ENCODE assay signal across 14 cellular contexts in genomic region chr20:53901697-53902096, GRCh38.
DNase-seq lines count a peak whose midpoint lies in the region; ATAC-seq and TF ChIP-seq lines count a peak whose summit lies in the region.
"Had no signal": no experiment of that assay in that cellular context is flagged by ENCODE, and none has a peak within 500 bp of the region (broad histone marks: within the 10 kb centered on the region; RNA-seq: fewer than 3 reads in every experiment).

No MANE protein-coding gene starts in this region.

- BruUV-seq in mammary epithelial cell (replicated peaks; lab: Mats Ljungman, UMichigan), result no TSS peak

- H3K27me3 Mint-ChIP-seq in nephron (ENCODE audit: low read depth), result no peaks in the 10 kb centered on the region

- H2AFZ ChIP-seq in mammary epithelial cell (ENCODE audit: low read depth, low read length), result peak overlapping the region; percentile 39

- H3K36me3 ChIP-seq in heart right ventricle (no peaks in the 10 kb centered on the region), right atrium auricular region (no peaks in the 10 kb centered on the region), mammary epithelial cell (ENCODE audit: insufficient read depth, low read length) (no peaks in the 10 kb centered on the region), uterus (no peaks in the 10 kb centered on the region)

- no peak for TF ChIP-seq POLR2A in uterus (IDR thresholded peaks at IDR 0.05)

- H3K9me3 ChIP-seq in heart right ventricle (no peaks in the 10 kb centered on the region), right atrium auricular region (no peaks in the 10 kb centered on the region), mammary epithelial cell (replicated peaks; ENCODE audit: insufficient read depth, low read length) (no peaks in the 10 kb centered on the region), uterus (no peaks in the 10 kb centered on the region)

- 58 to 64% methylated on average over 3 of the region's 3 CpGs for WGBS in heart right ventricle, 2 donors
- WGBS in mammary epithelial cell (ENCODE audit: low coverage, missing lambda C conversion rate), result 72% methylated on average over 3 of the region's 3 CpGs

- DNase-seq in heart right ventricle (no peak), right atrium auricular region (ENCODE audit: low spot score) (no peak), mammary epithelial cell (no peak), uterus (peak in 1 of 2 donors; percentile 34), cortex of kidney (lab: John Stamatoyannopoulos, UW) (no peak), nucleus accumbens (lab: John Stamatoyannopoulos, UW) (no peak), NAMALWA (ENCODE audit: low spot score) (no peak)
- DNase-seq: activated CD8-positive, alpha-beta T cell treated with anti-CD3 and anti-CD28 coated beads, Interleukin-2, amount 10 ng/mL, durations not matched to agents 7 days and 5 days; anterior cingulate cortex; dorsolateral prefrontal cortex; NCI-H1436 had no signal

- H3K4me3 Mint-ChIP-seq in nephron, result no peak overlapping the region
- H3K4me3 Mint-ChIP-seq: activated CD8-positive, alpha-beta T cell treated with anti-CD3 and anti-CD28 coated beads, Interleukin-2, amount 10 ng/mL, durations not matched to agents 7 days and 5 days had no signal

- no peaks in the 10 kb centered on the region for H3K27me3 ChIP-seq in heart right ventricle
- H3K27me3 ChIP-seq in right atrium auricular region, result no peaks in the 10 kb centered on the region
- no peaks in the 10 kb centered on the region for H3K27me3 ChIP-seq in mammary epithelial cell (ENCODE audit: insufficient read depth, low read length)
- H3K27me3 ChIP-seq in uterus, result no peaks in the 10 kb centered on the region
- H3K27me3 ChIP-seq: dorsolateral prefrontal cortex had no signal

- in situ Hi-C loops in mammary epithelial cell (cut with MboI; ENCODE audit: low sequenced_read_pairs in 2 of 2), result loop anchor here in 1 of 2 donors (25.0 kb wide), 1 partner anchor 139 kb away; no protein-coding TSS in a partner anchor

- H3K27ac ChIP-seq in heart right ventricle, result peak overlapping the region in 8 of 10 donors; percentile 56 to 85 (median 78)
- peak overlapping the region in 1 of 2 donors; percentile 73 for H3K27ac ChIP-seq in right atrium auricular region
- H3K27ac ChIP-seq in mammary epithelial cell (ENCODE audit: insufficient read depth, low read depth, low read length), result peak overlapping the region; percentile 87
- peak overlapping the region; percentile 28 to 69 for H3K27ac ChIP-seq in uterus
- H3K27ac ChIP-seq: KMS-11 had no signal

- no peaks in the 10 kb centered on the region for H3K79me2 ChIP-seq in mammary epithelial cell (ENCODE audit: insufficient read depth, low read length)

- H4K20me1 ChIP-seq in mammary epithelial cell (ENCODE audit: insufficient read depth, low read length), result no peaks in the 10 kb centered on the region

- H3K9ac ChIP-seq in mammary epithelial cell (ENCODE audit: insufficient read depth, low read length), result peak overlapping the region; percentile 79
- H3K9ac ChIP-seq: KMS-11 had no signal

- CTCF ChIA-PET in mammary epithelial cell (lab: Charles Lee; ENCODE audit: low non-redundant PET), result no interaction called here

- intact Hi-C loops in heart right ventricle (cut with DNase I) (no loop called here), mammary epithelial cell (cut with micrococcal nuclease) (loop anchor here (5.0 kb wide), 1 partner anchor 34 kb away; no protein-coding TSS in a partner anchor), uterus (cut with DNase I; ENCODE audit: low total_unique reads) (no loop called here)

- peaks cover 48% of the 10 kb centered on the region for H3K4me1 Mint-ChIP-seq in nephron

- peak overlapping the region; percentile 77 to 88 (median 86) for H3K27ac Mint-ChIP-seq in nephron
- H3K27ac Mint-ChIP-seq: activated CD8-positive, alpha-beta T cell treated with anti-CD3 and anti-CD28 coated beads, Interleukin-2, amount 10 ng/mL, durations not matched to agents 7 days and 5 days had no signal

- ATAC-seq in heart right ventricle, result no peak
- ATAC-seq: activated CD8-positive, alpha-beta T cell treated with anti-CD3 and anti-CD28 coated beads, Interleukin-2, amount 10 ng/mL, durations not matched to agents 7 days and 5 days had no signal

- dilution Hi-C loops in mammary epithelial cell (cut with HindIII; ENCODE audit: low sequenced_read_pairs), result loop anchor here (5.0 to 25.0 kb wide), 3 partner anchors 74 to 317 kb away; no protein-coding TSS in a partner anchor

- H3K9me3 Mint-ChIP-seq in nephron, result no peaks in the 10 kb centered on the region

- H3K4me3 ChIP-seq in heart right ventricle, result no peak overlapping the region
- H3K4me3 ChIP-seq in right atrium auricular region, result no peak overlapping the region
- H3K4me3 ChIP-seq in mammary epithelial cell (replicated peaks in 1 of 3; ENCODE audit: insufficient read depth in 1 of 3, low read depth in 2 of 3, low read length in 3 of 3), result no peak overlapping the region
- H3K4me3 ChIP-seq in uterus, result no peak overlapping the region
- H3K4me3 ChIP-seq: dorsolateral prefrontal cortex, lung had no signal

- H3K4me2 ChIP-seq in mammary epithelial cell (ENCODE audit: insufficient read depth, low read depth, low read length), result peak overlapping the region; percentile 61
- H3K4me2 ChIP-seq: KMS-11 had no signal

- TF ChIP-seq CTCF in heart right ventricle (IDR thresholded peaks at IDR 0.05) (no peak), right atrium auricular region (IDR thresholded peaks at IDR 0.05) (no peak), mammary epithelial cell (conservative IDR thresholded peaks at IDR 0.05 in 1 of 2, IDR thresholded peaks at IDR 0.05 in 1 of 2; ENCODE audit: extremely low read depth in 1 of 2, insufficient read depth in 1 of 2, low read depth in 1 of 2, low read length in 2 of 2) (no peak), nephron (IDR thresholded peaks at IDR 0.05; ENCODE audit: unreplicated experiment in 3 of 3) (no peak), uterus (IDR thresholded peaks at IDR 0.05) (no peak)

- H3K36me3 Mint-ChIP-seq in nephron (ENCODE audit: low read depth), result no peaks in the 10 kb centered on the region

- H3K4me1 ChIP-seq in heart right ventricle (peaks cover 0 to 67% (median 37%) of the 10 kb centered on the region in 9 donors), right atrium auricular region (peaks cover 0 to 35% of the 10 kb centered on the region in 2 donors), mammary epithelial cell (ENCODE audit: insufficient read depth, low read length) (peaks cover 74% of the 10 kb centered on the region), uterus (peaks cover 0 to 4% of the 10 kb centered on the region in 2 donors)
